In genomic region chr12:22121224-22121623, GRCh38 we compare ENCODE assay signal across 9 cellular contexts.
DNase-seq lines count a peak whose midpoint lies in the region; ATAC-seq, FAIRE-seq and TF ChIP-seq lines count a peak whose summit lies in the region.
"Had no signal": no experiment of that assay in that cellular context is flagged by ENCODE, and none has a peak within 500 bp of the region (broad histone marks: within the 10 kb centered on the region; RNA-seq: fewer than 3 reads in every experiment).

No MANE protein-coding gene starts in this region.

- H3K4me3 ChIP-seq in Caco-2 (ENCODE audit: low read depth, low read length) (no peak overlapping the region), H7 (ENCODE audit: insufficient read depth, low read depth, low read length) (no peak overlapping the region), HepG2 (replicated peaks in 1 of 3; ENCODE audit: insufficient read depth in 1 of 3, low read depth in 2 of 3, low read length in 3 of 3) (no peak overlapping the region)
- H3K4me3 ChIP-seq: lung had no signal

- H3K4me2 ChIP-seq in HepG2 (ENCODE audit: low read depth, low read length): no peak overlapping the region

- no peaks in the 10 kb centered on the region for H4K20me1 ChIP-seq in HepG2 (ENCODE audit: insufficient read depth, low read length)

- H3K27ac ChIP-seq in HepG2 (ENCODE audit: extremely low read length, insufficient read depth, low read length): no peak overlapping the region

- no peak for TF ChIP-seq RAD21 in HepG2 (CRISPR knock-in tag; IDR thresholded peaks at IDR 0.05)

- WGBS in HepG2 (ENCODE audit: low lambda C conversion rate): 4% methylated on average over 3 of the region's 4 CpGs

- H3K9me3 ChIP-seq in Caco-2: peaks cover 5% of the 10 kb centered on the region; the same call in 1 of the 2 replicates
- H3K9me3 ChIP-seq in HepG2 (ENCODE audit: low read length): peaks cover 11% of the 10 kb centered on the region; the same call in 1 of the 2 replicates

- TF ChIP-seq EP300 in HepG2 (IDR thresholded peaks at IDR 0.05; ENCODE audit: low read depth in 2 of 2, low read length in 2 of 2) (no peak), HepG2 (CRISPR knock-in tag; IDR thresholded peaks at IDR 0.05; ENCODE audit: borderline replicate concordance) (no peak)

- no peaks in the 10 kb centered on the region for H3K36me3 Mint-ChIP-seq in Caco-2 (ENCODE audit: insufficient read depth, unreplicated experiment)
- H3K36me3 Mint-ChIP-seq in activated CD4-positive, alpha-beta memory T cell treated with anti-CD3 and anti-CD28 coated beads for 36 hours: peaks cover 2% of the 10 kb centered on the region

- H3K4me1 Mint-ChIP-seq in Caco-2 (ENCODE audit: low read depth, unreplicated experiment): no peaks in the 10 kb centered on the region
- H3K4me1 Mint-ChIP-seq in activated CD4-positive, alpha-beta memory T cell treated with anti-CD3 and anti-CD28 coated beads for 36 hours (ENCODE audit: low read depth): peaks cover 4% of the 10 kb centered on the region

- intact Hi-C loops in Caco-2 (cut with micrococcal nuclease; ENCODE audit: unreplicated experiment): loop anchor here (5.0 kb wide), 1 partner anchor 216 kb away; no protein-coding TSS in a partner anchor
- intact Hi-C loops in activated CD4-positive, alpha-beta memory T cell treated with anti-CD3 and anti-CD28 coated beads for 36 hours (cut with micrococcal nuclease): loop anchor here (1.0 kb wide), 1 partner anchor 214 kb away; no protein-coding TSS in a partner anchor
- intact Hi-C loops in HepG2 (cut with micrococcal nuclease; ENCODE audit: unreplicated experiment): no loop called here

- no peak for FAIRE-seq in HepG2 (lab: Jason Lieb, UNC)

- TF ChIP-seq POLR2A in HepG2 (IDR thresholded peaks at IDR 0.05; ENCODE audit: insufficient read depth in 1 of 2, low read depth in 2 of 2, low read length in 2 of 2): no peak

- DNase-seq in Caco-2 (peak in 1 of 2 experiments; percentile 65), H7 (peak; percentile 44), HepG2 (ENCODE audit: low spot score) (peak; percentile 9), cerebellum (ENCODE audit: low spot score) (no peak), occipital lobe (lab: John Stamatoyannopoulos, UW) (no peak), cortex of kidney (lab: John Stamatoyannopoulos, UW) (no peak), dedifferentiated amniotic fluid mesenchymal stem cell (ENCODE audit: extremely low spot score) (no peak)
- peak; percentile 62 for DNase-seq in activated CD4-positive, alpha-beta memory T cell treated with anti-CD3 and anti-CD28 coated beads for 36 hours

- BruUV-seq in Caco-2 (replicated peaks; lab: Mats Ljungman, UMichigan) (no TSS peak), HepG2 (replicated peaks; lab: Mats Ljungman, UMichigan) (no TSS peak)

- H3K27me3 Mint-ChIP-seq in Caco-2 (ENCODE audit: insufficient read depth, unreplicated experiment): peaks cover 5% of the 10 kb centered on the region
- no peaks in the 10 kb centered on the region for H3K27me3 Mint-ChIP-seq in activated CD4-positive, alpha-beta memory T cell treated with anti-CD3 and anti-CD28 coated beads for 36 hours

- in situ Hi-C loops in HepG2 (cut with HindIII; ENCODE audit: extremely low pct_ligation_motif_present, low pct_unique_long_range_greater_than_20kb): no loop called here

- TF ChIP-seq CTCF in Caco-2 (IDR thresholded peaks at IDR 0.05; ENCODE audit: insufficient read depth in 1 of 2, low read depth in 1 of 2, low read length in 1 of 2, severe bottlenecking in 1 of 2, unreplicated experiment in 1 of 2) (peak; percentile 65 to 68), HepG2 (CRISPR knock-in tag; IDR thresholded peaks at IDR 0.05) (peak; percentile 55)

- H3K79me2 ChIP-seq in HepG2 (ENCODE audit: insufficient read depth, low read length): no peaks in the 10 kb centered on the region

- H3K9me3 Mint-ChIP-seq in Caco-2 (ENCODE audit: unreplicated experiment): no peaks in the 10 kb centered on the region
- peaks cover 10% of the 10 kb centered on the region for H3K9me3 Mint-ChIP-seq in activated CD4-positive, alpha-beta memory T cell treated with anti-CD3 and anti-CD28 coated beads for 36 hours

- H3K27ac Mint-ChIP-seq in Caco-2 (ENCODE audit: unreplicated experiment): no peak overlapping the region
- H3K27ac Mint-ChIP-seq in activated CD4-positive, alpha-beta memory T cell treated with anti-CD3 and anti-CD28 coated beads for 36 hours: no peak overlapping the region

- H3K4me1 ChIP-seq in Caco-2 (no peaks in the 10 kb centered on the region), HepG2 (ENCODE audit: insufficient read depth, low read length) (no peaks in the 10 kb centered on the region)

- H2AFZ ChIP-seq in HepG2 (ENCODE audit: low read length): no peak overlapping the region

- no peak overlapping the region for H3K4me3 Mint-ChIP-seq in Caco-2 (ENCODE audit: unreplicated experiment)
- H3K4me3 Mint-ChIP-seq in activated CD4-positive, alpha-beta memory T cell treated with anti-CD3 and anti-CD28 coated beads for 36 hours: no peak overlapping the region

- H3K36me3 ChIP-seq in Caco-2 (ENCODE audit: control insufficient read depth, insufficient read depth, low read length) (no peaks in the 10 kb centered on the region), H7 (replicated peaks; ENCODE audit: control insufficient read depth, insufficient read depth, low read length) (no peaks in the 10 kb centered on the region), HepG2 (replicated peaks in 1 of 2; ENCODE audit: control insufficient read depth in 1 of 2, insufficient read depth in 2 of 2, low read length in 2 of 2) (no peaks in the 10 kb centered on the region)

- peak; percentile 84 for ATAC-seq in HepG2

- peaks cover 2% of the 10 kb centered on the region for H3K27me3 ChIP-seq in Caco-2 (replicated peaks; ENCODE audit: control insufficient read depth, insufficient read depth, low read length)
- H3K27me3 ChIP-seq in H7 (ENCODE audit: control insufficient read depth, insufficient read depth, low read length): no peaks in the 10 kb centered on the region
- no peaks in the 10 kb centered on the region; a peak in 1 of 5 replicates for H3K27me3 ChIP-seq in HepG2 (ENCODE audit: control insufficient read depth in 1 of 2, insufficient read depth in 2 of 2, low read length in 2 of 2)

- no peak overlapping the region for H3K9ac ChIP-seq in HepG2 (ENCODE audit: insufficient read depth, low read depth, low read length)

- POLR2A ChIA-PET in Caco-2 (lab: Charles Lee) (no interaction called here), HepG2 (lab: Yijun Ruan, JAX) (no interaction called here)
- POLR2A ChIA-PET in activated CD4-positive, alpha-beta memory T cell treated with anti-CD3 and anti-CD28 coated beads for 36 hours (lab: Charles Lee): no interaction called here

- CTCF ChIA-PET in Caco-2 (lab: Charles Lee) (interaction anchor here (2.4 kb wide), 1 partner anchor 322 kb away, joined by 11 read pairs; no protein-coding TSS in a partner anchor), HepG2 (lab: Yijun Ruan, JAX; ENCODE audit: low intra/inter-chr PET ratio, low total read pairs) (interaction anchor here (1.0 kb wide), 1 partner anchor 322 kb away, joined by 3 read pairs; no protein-coding TSS in a partner anchor)
- CTCF ChIA-PET in activated CD4-positive, alpha-beta memory T cell treated with anti-CD3 and anti-CD28 coated beads for 36 hours (lab: Charles Lee): interaction anchor here (1.0 to 1.8 kb wide), 6 partner anchors 193 to 341 kb away, joined by 3 to 10 read pairs (median 4); no protein-coding TSS in a partner anchor

TF ChIP-seq in HepG2, 621 proteins besides CTCF, POLR2A, EP300 and RAD21:
- TF ChIP-seq STAG1 (CRISPR knock-in tag; IDR thresholded peaks at IDR 0.05) (peak; percentile 35), ZEB1 (IDR thresholded peaks at IDR 0.05; ENCODE audit: insufficient replicate concordance, low read depth) (no peak)
TF ChIP-seq in HepG2: peak in this region for 1.

Comparison
In these comparisons a context has a peak if more than half of its experiments do, and no peak if none do; other contexts are left out.
1. DNase-seq: peak in H7 (single experiment), activated CD4-positive, alpha-beta memory T cell treated with anti-CD3 and anti-CD28 coated beads for 36 hours (single experiment) and HepG2 (single experiment); none in cerebellum (single experiment), occipital lobe (single experiment), cortex of kidney (single experiment) and dedifferentiated amniotic fluid mesenchymal stem cell (single experiment).